Comparison of ENCODE assay signal across 1 cellular context in genomic region chr21:38857152-38857825, GRCh38.
TF ChIP-seq lines count a peak whose summit lies in the region.

No MANE protein-coding gene starts in this region.

TF ChIP-seq in K562, 482 proteins besides CTCF, POLR2A, EP300 and RAD21 (continues in another document):
- TF ChIP-seq TCF7L2 (IDR thresholded peaks at IDR 0.05; ENCODE audit: low read depth, low read length) = no peak
- 0 out of 4 replicates have a peak, but pooled peaks of 1 of the 2 experiments have one; percentile 32 for TF ChIP-seq TRIM24 (IDR thresholded peaks at IDR 0.05)
- peak; percentile 58; the same call in 1 of the 2 replicates for TF ChIP-seq TFAP4 (CRISPR knock-in tag; IDR thresholded peaks at IDR 0.05; ENCODE audit: borderline replicate concordance)
- TF ChIP-seq MGA (IDR thresholded peaks at IDR 0.05) = peak; percentile 29; the same call in 1 of the 2 replicates
- 0 out of 2 replicates have a peak, but pooled peaks have one; percentile 35 for TF ChIP-seq FOXJ2 (tag; IDR thresholded peaks at IDR 0.05)
- TF ChIP-seq KLF1 (tag; IDR thresholded peaks at IDR 0.05) = 0 out of 2 replicates have a peak, but pooled peaks have one; percentile 23
- TF ChIP-seq GTF2E2 (tag; IDR thresholded peaks at IDR 0.05) = no peak
- no peak for TF ChIP-seq NCOA6 (IDR thresholded peaks at IDR 0.05)
- no peak for TF ChIP-seq SMARCB1 (IDR thresholded peaks at IDR 0.05; ENCODE audit: insufficient read length, low read depth)
- TF ChIP-seq PML (IDR thresholded peaks at IDR 0.05; ENCODE audit: low read length) = no peak
- TF ChIP-seq NCOA4 (IDR thresholded peaks at IDR 0.05; ENCODE audit: partially characterized antibody) = no peak
- TF ChIP-seq ZNF124 (CRISPR knock-in tag; IDR thresholded peaks at IDR 0.05) = no peak
- TF ChIP-seq CREB3 (tag; conservative IDR thresholded peaks at IDR 0.05; ENCODE audit: low read depth) = 0 out of 2 replicates have a peak, but pooled peaks have one; percentile 17
- TF ChIP-seq CTBP1 (IDR thresholded peaks at IDR 0.05; ENCODE audit: borderline replicate concordance) = peak; percentile 29; the same call in 1 of the 2 replicates
- TF ChIP-seq FIP1L1 (IDR thresholded peaks at IDR 0.05; ENCODE audit: low read depth, low read length, poor library complexity, severe bottlenecking) = no peak
- TF ChIP-seq HMGN3 (IDR thresholded peaks at IDR 0.05; ENCODE audit: borderline replicate concordance, extremely low read depth, insufficient read length, low read depth, low read length) = peak; percentile 25
- TF ChIP-seq PKNOX1 (IDR thresholded peaks at IDR 0.05) = peak; percentile 39; the same call in 1 of the 2 replicates
- no peak for TF ChIP-seq MYBL2 (IDR thresholded peaks at IDR 0.05; ENCODE audit: low read depth)
- no peak for TF ChIP-seq MYBL2 (CRISPR knock-in tag; IDR thresholded peaks at IDR 0.05; ENCODE audit: borderline replicate concordance)
- TF ChIP-seq CCNT2 (IDR thresholded peaks at IDR 0.05; ENCODE audit: borderline replicate concordance, extremely low read depth, insufficient read length, low read depth, low read length) = peak; percentile 31
- no peak for TF ChIP-seq ZNF77 (CRISPR knock-in tag; IDR thresholded peaks at IDR 0.05)
- no peak for TF ChIP-seq ZNF507 (tag; conservative IDR thresholded peaks at IDR 0.05)
- TF ChIP-seq NRF1 (conservative IDR thresholded peaks at IDR 0.05 in 1 of 2, IDR thresholded peaks at IDR 0.05 in 1 of 2) = peak in 1 of 2 experiments; percentile 34; a peak in 1 of 4 replicates
- peak; percentile 45 for TF ChIP-seq CBFA2T2 (conservative IDR thresholded peaks at IDR 0.05)
- no peak for TF ChIP-seq HNRNPK (IDR thresholded peaks at IDR 0.05; ENCODE audit: low read depth, low read length, poor library complexity, severe bottlenecking)
- TF ChIP-seq MITF (IDR thresholded peaks at IDR 0.05) = no peak
- TF ChIP-seq LEF1 (IDR thresholded peaks at IDR 0.05) = no peak
- TF ChIP-seq POU5F1 (IDR thresholded peaks at IDR 0.05; ENCODE audit: borderline replicate concordance, low read depth, low read length, partially characterized antibody) = no peak
- no peak for TF ChIP-seq ZNF444 (CRISPR knock-in tag; IDR thresholded peaks at IDR 0.05)
- no peak for TF ChIP-seq HIVEP1 (CRISPR knock-in tag; IDR thresholded peaks at IDR 0.05)
- no peak for TF ChIP-seq KDM1A (IDR thresholded peaks at IDR 0.05)
- TF ChIP-seq ATF4 (CRISPR knock-in tag; IDR thresholded peaks at IDR 0.05) = no peak
- peak; percentile 74 for TF ChIP-seq CBFA2T3 (IDR thresholded peaks at IDR 0.05)
- TF ChIP-seq CREB1 (IDR thresholded peaks at IDR 0.05) = no peak
- TF ChIP-seq CREB1 (CRISPR knock-in tag; IDR thresholded peaks at IDR 0.05) = no peak
- TF ChIP-seq L3MBTL2 (IDR thresholded peaks at IDR 0.05) = peak; percentile 35; the same call in 1 of the 2 replicates
- no peak for TF ChIP-seq ZNF212 (CRISPR knock-in tag; IDR thresholded peaks at IDR 0.05)
- TF ChIP-seq, protein P1, sequence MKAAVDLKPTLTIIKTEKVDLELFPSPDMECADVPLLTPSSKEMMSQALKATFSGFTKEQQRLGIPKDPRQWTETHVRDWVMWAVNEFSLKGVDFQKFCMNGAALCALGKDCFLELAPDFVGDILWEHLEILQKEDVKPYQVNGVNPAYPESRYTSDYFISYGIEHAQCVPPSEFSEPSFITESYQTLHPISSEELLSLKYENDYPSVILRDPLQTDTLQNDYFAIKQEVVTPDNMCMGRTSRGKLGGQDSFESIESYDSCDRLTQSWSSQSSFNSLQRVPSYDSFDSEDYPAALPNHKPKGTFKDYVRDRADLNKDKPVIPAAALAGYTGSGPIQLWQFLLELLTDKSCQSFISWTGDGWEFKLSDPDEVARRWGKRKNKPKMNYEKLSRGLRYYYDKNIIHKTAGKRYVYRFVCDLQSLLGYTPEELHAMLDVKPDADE (conservative IDR thresholded peaks at IDR 0.05; ENCODE audit: control insufficient read depth, low read depth, low read length) = no peak
- 0 out of 2 replicates have a peak, but pooled peaks have one; percentile 49 for TF ChIP-seq ZNF175 (CRISPR knock-in tag; IDR thresholded peaks at IDR 0.05; ENCODE audit: low read depth)
- no peak for TF ChIP-seq SP2 (IDR thresholded peaks at IDR 0.05; ENCODE audit: extremely low read depth, low read depth, low read length, poor library complexity, severe bottlenecking)
- TF ChIP-seq DMBX1 (CRISPR knock-in tag; IDR thresholded peaks at IDR 0.05; ENCODE audit: borderline replicate concordance) = peak; percentile 27; the same call in 1 of the 2 replicates
- no peak for TF ChIP-seq CREBBP (IDR thresholded peaks at IDR 0.05; ENCODE audit: low read depth, low read length)
- TF ChIP-seq, protein P2, sequence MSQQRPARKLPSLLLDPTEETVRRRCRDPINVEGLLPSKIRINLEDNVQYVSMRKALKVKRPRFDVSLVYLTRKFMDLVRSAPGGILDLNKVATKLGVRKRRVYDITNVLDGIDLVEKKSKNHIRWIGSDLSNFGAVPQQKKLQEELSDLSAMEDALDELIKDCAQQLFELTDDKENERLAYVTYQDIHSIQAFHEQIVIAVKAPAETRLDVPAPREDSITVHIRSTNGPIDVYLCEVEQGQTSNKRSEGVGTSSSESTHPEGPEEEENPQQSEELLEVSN (IDR thresholded peaks at IDR 0.05; ENCODE audit: borderline replicate concordance in 1 of 2, extremely low read depth in 1 of 2, insufficient read depth in 1 of 2, insufficient read length in 1 of 2, low read depth in 1 of 2, low read length in 1 of 2, poor library complexity in 1 of 2, severe bottlenecking in 1 of 2) = no peak
- peak in 1 of 2 experiments; percentile 45; a peak in 1 of 4 replicates for TF ChIP-seq RCOR1 (IDR thresholded peaks at IDR 0.05; ENCODE audit: borderline replicate concordance in 1 of 2, low read depth in 2 of 2, low read length in 2 of 2)
- TF ChIP-seq CCAR2 (IDR thresholded peaks at IDR 0.05; ENCODE audit: low read depth, low read length) = no peak
- TF ChIP-seq ARID1B (IDR thresholded peaks at IDR 0.05) = peak; percentile 58
- TF ChIP-seq SRSF3 (IDR thresholded peaks at IDR 0.05; ENCODE audit: insufficient read depth, low read length) = no peak
- TF ChIP-seq ATF7 (IDR thresholded peaks at IDR 0.05) = no peak
- TF ChIP-seq RFX1 (IDR thresholded peaks at IDR 0.05) = peak; percentile 61
- no peak for TF ChIP-seq ZNF766 (CRISPR knock-in tag; conservative IDR thresholded peaks at IDR 0.05)
- peak; percentile 49; the same call in 1 of the 2 replicates for TF ChIP-seq SMAD4 (CRISPR knock-in tag; conservative IDR thresholded peaks at IDR 0.05)
